8 cellular contexts compared by ENCODE assay signal in genomic region chr7:130896898-130897514, GRCh38.
DNase-seq lines count a peak whose midpoint lies in the region; ATAC-seq and TF ChIP-seq lines count a peak whose summit lies in the region.

No MANE protein-coding gene starts in this region.

- no peak overlapping the region for H2AFZ ChIP-seq in OCI-LY1 (ENCODE audit: low read length)

- H3K27me3 ChIP-seq in OCI-LY1 (ENCODE audit: insufficient read depth, low read length) (no peaks in the 10 kb centered on the region), mucosa of stomach (ENCODE audit: control insufficient read depth, insufficient read depth, low read length) (no peaks in the 10 kb centered on the region)

- H3K4me3 ChIP-seq in HFF-Myc (replicated peaks; ENCODE audit: low read depth, low read length) (no peak overlapping the region), OCI-LY1 (ENCODE audit: low read depth, low read length, poor library complexity, severe bottlenecking) (peak overlapping the region; percentile 44), epithelial cell of proximal tubule (ENCODE audit: low read depth, low read length) (peak overlapping the region; percentile 47), mucosa of stomach (ENCODE audit: low read length) (no peak overlapping the region)

- peak overlapping the region; percentile 68 for H3K4me2 ChIP-seq in OCI-LY1 (ENCODE audit: low read length)

- peak overlapping the region; percentile 29 for H3K4me3 Mint-ChIP-seq in stimulated activated memory B cell treated with anti-CD40 and anti-IgM and Interleukin-4, amounts not matched to agents 10 μg/mL and 1 μg/mL and 100 μg/mL, for 72 hours

- in situ Hi-C loops in Caki2 (cut with HindIII; ENCODE audit: low pct_unique_long_range_greater_than_20kb, low sequenced_read_pairs) = no loop called here

- H3K9me2 ChIP-seq in OCI-LY1 (ENCODE audit: low read depth, low read length) = no peaks in the 10 kb centered on the region

- H3K4me1 ChIP-seq in OCI-LY1 (ENCODE audit: insufficient read depth, low read length, severe bottlenecking) (peaks cover 55% of the 10 kb centered on the region), mucosa of stomach (ENCODE audit: control insufficient read depth, insufficient read depth, low read length) (peaks cover 64% of the 10 kb centered on the region)

- no peaks in the 10 kb centered on the region for H3K27me3 Mint-ChIP-seq in stimulated activated memory B cell treated with anti-CD40 and anti-IgM and Interleukin-4, amounts not matched to agents 10 μg/mL and 1 μg/mL and 100 μg/mL, for 72 hours

- TF ChIP-seq CTCF in HFF-Myc (IDR thresholded peaks at IDR 0.05; ENCODE audit: low read depth, low read length, missing control alignments) (peak; percentile 75), OCI-LY1 (IDR thresholded peaks at IDR 0.05; ENCODE audit: low read length) (peak; percentile 98), epithelial cell of proximal tubule (conservative IDR thresholded peaks at IDR 0.05; ENCODE audit: low read depth, low read length) (peak; percentile 80)

- H3K36me3 ChIP-seq in OCI-LY1 (ENCODE audit: insufficient read depth, low read length) = peaks cover 40% of the 10 kb centered on the region
- peaks cover 13% of the 10 kb centered on the region for H3K36me3 ChIP-seq in mucosa of stomach (ENCODE audit: control insufficient read depth, insufficient read depth, low read length)

- ATAC-seq in stimulated activated memory B cell treated with anti-CD40 and anti-IgM and Interleukin-4, amounts not matched to agents 10 μg/mL and 1 μg/mL and 100 μg/mL, for 72 hours = peak; percentile 76

- H3K9me3 Mint-ChIP-seq in stimulated activated memory B cell treated with anti-CD40 and anti-IgM and Interleukin-4, amounts not matched to agents 10 μg/mL and 1 μg/mL and 100 μg/mL, for 72 hours = no peaks in the 10 kb centered on the region

- no peaks in the 10 kb centered on the region for H3K79me2 ChIP-seq in OCI-LY1 (ENCODE audit: insufficient read depth, low read length)

- H3K9ac ChIP-seq in OCI-LY1 (ENCODE audit: low read length) (peak overlapping the region; percentile 43; the same call in 1 of the 2 replicates), mucosa of stomach (ENCODE audit: low read length) (peak overlapping the region; percentile 10)

- peak overlapping the region; percentile 78 for H3K27ac Mint-ChIP-seq in stimulated activated memory B cell treated with anti-CD40 and anti-IgM and Interleukin-4, amounts not matched to agents 10 μg/mL and 1 μg/mL and 100 μg/mL, for 72 hours

- DNase-seq in Caki2 (ENCODE audit: low read depth) (peak; percentile 71), HFF-Myc (ENCODE audit: extremely low read depth, low read depth) (no peak), activated T-cell treated with anti-CD3 and anti-CD28 coated beads for 48 hours (ENCODE audit: low read depth) (peak; percentile 67), epithelial cell of proximal tubule (ENCODE audit: low read depth) (no peak), NCI-H510A (lab: John Stamatoyannopoulos, UW) (no peak)

- H3K9me3 ChIP-seq in OCI-LY1 (ENCODE audit: low read length) = no peaks in the 10 kb centered on the region
- no peaks in the 10 kb centered on the region for H3K9me3 ChIP-seq in mucosa of stomach (ENCODE audit: control insufficient read depth, low read length)

- peaks cover 70% of the 10 kb centered on the region for H3K36me3 Mint-ChIP-seq in stimulated activated memory B cell treated with anti-CD40 and anti-IgM and Interleukin-4, amounts not matched to agents 10 μg/mL and 1 μg/mL and 100 μg/mL, for 72 hours

- H3K27ac ChIP-seq in OCI-LY1 (ENCODE audit: low read depth, low read length, poor library complexity, severe bottlenecking) = peak overlapping the region; percentile 85

- peaks cover 88% of the 10 kb centered on the region for H3K4me1 Mint-ChIP-seq in stimulated activated memory B cell treated with anti-CD40 and anti-IgM and Interleukin-4, amounts not matched to agents 10 μg/mL and 1 μg/mL and 100 μg/mL, for 72 hours

- no peaks in the 10 kb centered on the region for H4K20me1 ChIP-seq in OCI-LY1 (ENCODE audit: insufficient read depth, low read length)

- H3F3A ChIP-seq in OCI-LY1 (ENCODE audit: insufficient read depth, low read length) = peaks cover 4% of the 10 kb centered on the region; the same call in 1 of the 2 replicates

Comparison
In these comparisons a context has a peak if more than half of its experiments do, and no peak if none do; other contexts are left out.
1. DNase-seq: peak in Caki2 (single experiment) and activated T-cell treated with anti-CD3 and anti-CD28 coated beads for 48 hours (single experiment); none in HFF-Myc (single experiment), epithelial cell of proximal tubule (single experiment) and NCI-H510A (single experiment).
2. H3K4me3 ChIP-seq: peak in OCI-LY1 (single experiment) and epithelial cell of proximal tubule (single experiment); none in HFF-Myc (single experiment) and mucosa of stomach (single experiment).
3. Peak in every context shown above with its lines, with median percentiles within 50 percentile points of each other: CTCF ChIP-seq.